In the genomic region with DNA sequence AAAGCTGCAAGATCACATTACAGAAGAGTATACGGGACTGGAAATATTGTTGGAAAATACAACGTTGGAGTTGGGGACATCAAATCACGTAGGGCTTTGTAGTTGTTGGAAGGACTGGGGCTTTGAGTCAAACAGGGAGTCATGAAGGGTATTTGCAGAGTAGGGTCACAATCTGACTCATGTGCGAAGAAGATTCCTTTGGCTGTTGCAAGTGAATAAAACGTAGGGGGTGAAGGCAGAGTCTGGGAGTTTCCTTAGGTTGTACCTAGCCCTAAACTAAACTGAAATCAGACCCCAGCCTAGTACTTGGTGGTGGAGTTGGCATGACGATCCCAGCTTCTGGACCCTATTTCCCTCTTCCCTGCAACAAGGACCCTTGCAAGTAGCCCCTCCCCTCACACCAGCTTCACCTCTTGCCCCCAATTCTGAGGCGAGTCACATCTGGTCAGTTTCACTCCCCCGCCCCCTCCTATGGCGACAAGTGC, we compare ENCODE assay signal across 12 cellular contexts. TPM values are rescaled to one million over a fixed set of nuclear protein-coding genes. Genes with fewer than 3 reads are reported as not detected.
DNase-seq lines count a peak whose midpoint lies in the region; ATAC-seq and TF ChIP-seq lines count a peak whose summit lies in the region.
"Had no signal": no experiment of that assay in that cellular context is flagged by ENCODE, and none has a peak within 500 bp of the region (broad histone marks: within the 10 kb centered on the region; RNA-seq: fewer than 3 reads in every experiment).

No MANE protein-coding gene starts in this region.

- H3K27ac ChIP-seq in GM23248: peak overlapping the region; percentile 52
- peak overlapping the region in 3 of 4 donors; percentile 14 to 38 (median 34) for H3K27ac ChIP-seq in body of pancreas
- H3K27ac ChIP-seq in mesenchymal stem cell (ENCODE audit: low read length, poor library complexity, severe bottlenecking): peak overlapping the region; percentile 89
- peak overlapping the region; percentile 25 for H3K27ac ChIP-seq in smooth muscle cell (ENCODE audit: low read depth)
- H3K27ac ChIP-seq: SJCRH30 had no signal

- 0 out of 2 replicates have a peak, but pooled peaks cover under 1% of the 10 kb centered on the region for H3K36me3 ChIP-seq in GM23248 (ENCODE audit: low read depth)
- H3K36me3 ChIP-seq in body of pancreas (replicated peaks in 1 of 2; ENCODE audit: insufficient read depth in 1 of 2, low read depth in 2 of 2): peaks cover 0 to 2% of the 10 kb centered on the region in 2 donors
- H3K36me3 ChIP-seq in mesenchymal stem cell (ENCODE audit: control insufficient read depth in 1 of 2, insufficient read depth in 2 of 2, low read depth in 1 of 2, low read length in 2 of 2): peaks cover 17 to 18% of the 10 kb centered on the region in 2 experiments
- no peaks in the 10 kb centered on the region for H3K36me3 ChIP-seq in smooth muscle cell (ENCODE audit: low read depth)

- WGBS in GM23248 (ENCODE audit: low coverage in 1 of 2, low lambda C conversion rate in 2 of 2, missing lambda C conversion rate in 2 of 2), 2 experiments: 15 to 19% methylated on average over 9 of the region's 9 CpGs
- 70% methylated on average over 9 of the region's 9 CpGs for WGBS in body of pancreas, 2 donors
- 50% methylated on average over 8 of the region's 9 CpGs for WGBS in mesenchymal stem cell
- WGBS in smooth muscle cell (ENCODE audit: low lambda C conversion rate): 54% methylated on average over 9 of the region's 9 CpGs

- no peak for ATAC-seq in body of pancreas

- H4K8ac ChIP-seq in mesenchymal stem cell (ENCODE audit: low read length): peak overlapping the region; percentile 35

- H2BK5ac ChIP-seq in mesenchymal stem cell (ENCODE audit: low read depth, low read length, poor library complexity, severe bottlenecking): no peak overlapping the region

- DNase-seq in GM23248: peak; percentile 53
- no peak for DNase-seq in body of pancreas
- peak; percentile 70 for DNase-seq in mesenchymal stem cell
- DNase-seq in smooth muscle cell (lab: John Stamatoyannopoulos, UW; ENCODE audit: unreplicated experiment): no peak
- DNase-seq in NCI-H446 (lab: John Stamatoyannopoulos, UW): no peak
- no peak for DNase-seq in AML-193 (lab: John Stamatoyannopoulos, UW)
- DNase-seq in NK-92 treated with Interleukin-12 subunit alpha and Interleukin-12 subunit beta, amount 100 ng/mL, for 24 hours (lab: John Stamatoyannopoulos, UW): no peak
- DNase-seq in NCI-H2171 treated with DMSO at 0.1 percent for 48 hours (lab: John Stamatoyannopoulos, UW): no peak
- DNase-seq: naive B cell, NCI-H1092, NCI-H526 treated with DMSO at 0.1 percent for 48 hours had no signal

- H3K79me2 ChIP-seq in GM23248 (ENCODE audit: insufficient read depth) (no peaks in the 10 kb centered on the region), smooth muscle cell (ENCODE audit: low read depth) (no peaks in the 10 kb centered on the region)

- H3K4me2 ChIP-seq in GM23248 (ENCODE audit: unreplicated experiment) (peak overlapping the region; percentile 65), mesenchymal stem cell (ENCODE audit: low read length, poor library complexity, severe bottlenecking) (peak overlapping the region; percentile 26), smooth muscle cell (peak overlapping the region; percentile 74)

- H3K4me3 ChIP-seq in GM23248 (peak overlapping the region; percentile 33), body of pancreas (no peak overlapping the region), mesenchymal stem cell (ENCODE audit: insufficient read depth in 1 of 2, low read depth in 1 of 2, low read length in 2 of 2) (peak overlapping the region in 1 of 2 experiments; percentile 60), smooth muscle cell (no peak overlapping the region)
- H3K4me3 ChIP-seq: SJCRH30 had no signal

- no peak for TF ChIP-seq CTCF in body of pancreas (IDR thresholded peaks at IDR 0.05)
- TF ChIP-seq CTCF in smooth muscle cell (IDR thresholded peaks at IDR 0.05; ENCODE audit: borderline replicate concordance, insufficient read depth, poor library complexity, severe bottlenecking): no peak

- H3K9me3 ChIP-seq in GM23248 (ENCODE audit: low read depth) (no peaks in the 10 kb centered on the region), body of pancreas (no peaks in the 10 kb centered on the region), mesenchymal stem cell (ENCODE audit: control insufficient read depth, low read length) (peaks cover 3% of the 10 kb centered on the region), smooth muscle cell (replicated peaks; ENCODE audit: low read depth) (no peaks in the 10 kb centered on the region)
- H3K9me3 ChIP-seq: SJCRH30 had no signal

- H3K27me3 ChIP-seq in GM23248 (replicated peaks; ENCODE audit: insufficient read depth) (no peaks in the 10 kb centered on the region), body of pancreas (no peaks in the 10 kb centered on the region), mesenchymal stem cell (ENCODE audit: control insufficient read depth in 1 of 2, insufficient read depth in 1 of 2, low read length in 2 of 2) (no peaks in the 10 kb centered on the region), smooth muscle cell (ENCODE audit: low read depth) (no peaks in the 10 kb centered on the region)
- H3K27me3 ChIP-seq: SJCRH30 had no signal

- in situ Hi-C loops in GM23248 (cut with MboI): no loop called here

- peaks cover 41% of the 10 kb centered on the region for H3F3A ChIP-seq in GM23248 (ENCODE audit: insufficient read depth)
- peaks cover 21% of the 10 kb centered on the region for H3F3A ChIP-seq in smooth muscle cell (ENCODE audit: low read depth)

- H3K18ac ChIP-seq in mesenchymal stem cell (ENCODE audit: low read depth in 1 of 2, low read length in 2 of 2): peak overlapping the region in 1 of 2 experiments; percentile 13

- H3K9ac ChIP-seq in GM23248 (peak overlapping the region; percentile 22; the same call in 1 of the 2 replicates), mesenchymal stem cell (ENCODE audit: low read length) (peak overlapping the region; percentile 65), smooth muscle cell (ENCODE audit: low read depth) (no peak overlapping the region)

- H3K4me1 ChIP-seq in GM23248 (ENCODE audit: insufficient read depth) (peaks cover 20% of the 10 kb centered on the region), body of pancreas (peaks cover 24% of the 10 kb centered on the region), mesenchymal stem cell (ENCODE audit: control insufficient read depth, insufficient read depth, low read depth, low read length) (peaks cover 53% of the 10 kb centered on the region), smooth muscle cell (ENCODE audit: low read depth) (peaks cover 28% of the 10 kb centered on the region)

- no peak overlapping the region for H2BK120ac ChIP-seq in mesenchymal stem cell (ENCODE audit: low read depth, low read length)

- peak overlapping the region in 1 of 2 experiments; percentile 65 for H2BK12ac ChIP-seq in mesenchymal stem cell (ENCODE audit: low read length in 2 of 2)

- no peak overlapping the region for H3K23ac ChIP-seq in mesenchymal stem cell (ENCODE audit: low read length in 2 of 2)

- H3K4ac ChIP-seq in mesenchymal stem cell (ENCODE audit: low read depth in 1 of 2, low read length in 2 of 2): no peak overlapping the region

- no peak overlapping the region for H3K14ac ChIP-seq in mesenchymal stem cell (ENCODE audit: low read length in 2 of 2)

- H4K20me1 ChIP-seq in GM23248 (ENCODE audit: insufficient read depth) (no peaks in the 10 kb centered on the region), smooth muscle cell (ENCODE audit: low read depth) (peaks cover 5% of the 10 kb centered on the region)

- peak overlapping the region; percentile 38; the same call in 1 of the 2 replicates for H2AFZ ChIP-seq in GM23248
- H2AFZ ChIP-seq in mesenchymal stem cell (ENCODE audit: low read depth, low read length): no peak overlapping the region
- H2AFZ ChIP-seq in smooth muscle cell (ENCODE audit: low read depth): no peak overlapping the region

- TF ChIP-seq POLR2A in body of pancreas (IDR thresholded peaks at IDR 0.05): no peak

- peak overlapping the region; percentile 98 for H2AK5ac ChIP-seq in mesenchymal stem cell (ENCODE audit: low read length, severe bottlenecking)

- H3K9me2 ChIP-seq in GM23248 (ENCODE audit: insufficient read depth): no peaks in the 10 kb centered on the region

- no peak overlapping the region for H4K91ac ChIP-seq in mesenchymal stem cell (ENCODE audit: low read length)

- peaks cover 11% of the 10 kb centered on the region for H3K79me1 ChIP-seq in mesenchymal stem cell (replicated peaks; ENCODE audit: low read length, poor library complexity, severe bottlenecking)

- intact Hi-C loops in body of pancreas (cut with DNase I): no loop called here

- H2BK15ac ChIP-seq in mesenchymal stem cell (ENCODE audit: low read depth, poor library complexity, severe bottlenecking): no peak overlapping the region

RNA-seq across cellular contexts. Expression of gene SNX5, which starts 32.2 kb away (rescaled TPM):
- total RNA-seq in GM23248 (2014; rRNA removed; shearing (Covaris generic)): 65.2 and 67.0 TPM in 2 replicates
- polyA plus RNA-seq in GM23248 (2016; fragmentation: Nextera tagmentation; extraction: Ambion mirVana): 70.7 and 75.7 TPM in 2 replicates
- total RNA-seq in body of pancreas: 10 to 100 TPM; 61.3 to 84.3 TPM
- 76.3 TPM for polyA plus RNA-seq in mesenchymal stem cell (2013, experiment 1 of 2)
- 76.9 TPM for polyA plus RNA-seq in mesenchymal stem cell (2013, experiment 2 of 2)
- total RNA-seq in smooth muscle cell: 92.3 and 100 TPM in 2 replicates
- polyA plus RNA-seq in smooth muscle cell: 46.3 and 49.8 TPM in 2 replicates

RNA-seq across cellular contexts. Expression of gene MGME1, which starts 32.5 kb away (rescaled TPM):
- 4.6 and 5.6 TPM in 2 replicates for total RNA-seq in GM23248 (2014; rRNA removed; shearing (Covaris generic))
- polyA plus RNA-seq in GM23248 (2016; fragmentation: Nextera tagmentation; extraction: Ambion mirVana) (10.4 and 11.5 TPM in 2 replicates), smooth muscle cell (15.7 and 20.6 TPM in 2 replicates)
- total RNA-seq in body of pancreas (1 to 10 TPM; 3.0 to 6.5 TPM), smooth muscle cell (16.0 and 18.3 TPM in 2 replicates)
- polyA plus RNA-seq in mesenchymal stem cell (2013, experiment 1 of 2): 14.6 TPM
- polyA plus RNA-seq in mesenchymal stem cell (2013, experiment 2 of 2): 13.8 TPM

Comparison
In these comparisons a context has a peak if more than half of its experiments do, and no peak if none do; other contexts are left out.
1. DNase-seq: peak in GM23248 (single experiment) and mesenchymal stem cell (single experiment); none in body of pancreas (0 of 4), smooth muscle cell (single experiment), NCI-H446 (0 of 2), AML-193 (0 of 2), NK-92 treated with Interleukin-12 subunit alpha and Interleukin-12 subunit beta, amount 100 ng/mL, for 24 hours (single experiment) and NCI-H2171 treated with DMSO at 0.1 percent for 48 hours (single experiment).
2. H3K27ac ChIP-seq: peak in every context shown above with its lines; median percentile 89 in mesenchymal stem cell; 52 in GM23248; 34 in body of pancreas; 25 in smooth muscle cell.
3. Peak in every context shown above with its lines, with median percentiles within 50 percentile points of each other: H3K4me2 ChIP-seq.